In the genomic region with DNA sequence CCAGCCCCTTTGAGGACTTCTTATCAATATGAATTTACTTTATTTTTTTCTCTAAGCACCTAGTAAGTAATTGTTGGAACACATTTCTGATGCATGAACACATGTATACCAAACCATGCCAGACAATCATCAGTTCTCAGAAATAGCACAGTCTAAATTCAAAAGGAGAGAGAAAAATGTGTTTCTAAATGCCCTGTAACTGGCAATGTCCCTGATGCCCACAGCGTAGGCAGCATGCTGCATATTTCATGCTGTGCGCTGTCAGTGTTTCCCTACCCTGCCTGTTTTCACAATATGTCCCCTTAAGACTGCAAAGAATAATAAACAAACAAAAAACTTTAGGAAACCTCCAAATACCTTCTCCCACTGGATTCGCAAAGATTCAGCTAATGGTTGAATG, we compare ENCODE assay signal across 24 cellular contexts.
"Had no signal": no experiment of that assay in that cellular context is flagged by ENCODE, and none has a peak within 500 bp of the region (broad histone marks: within the 10 kb centered on the region; RNA-seq: fewer than 3 reads in every experiment).

No MANE protein-coding gene starts in this region.

- H3K36me3 ChIP-seq: colonic mucosa, esophagus squamous epithelium, gastrocnemius medialis, heart right ventricle, left lung, lower lobe of right lung had no signal

- H3K4me3 ChIP-seq: colonic mucosa, esophagus squamous epithelium, gastrocnemius medialis, heart right ventricle, hepatocyte, left lung, lower lobe of right lung had no signal

- H3K4me1 ChIP-seq: colonic mucosa, esophagus squamous epithelium, gastrocnemius medialis, heart right ventricle, left lung, lower lobe of right lung had no signal

- DNase-seq: colonic mucosa; cortex of kidney; effector CD8-positive, alpha-beta T cell; effector memory CD8-positive, alpha-beta T cell; endodermal cell; erythroblast; esophagus squamous epithelium; foreskin fibroblast; foreskin melanocyte; gastrocnemius medialis; glutamatergic neuron; head of caudate nucleus; heart right ventricle; hypothalamus; immature natural killer cell; left cardiac atrium; left lung; left ventricle myocardium superior; lower lobe of right lung; mesendoderm; midbrain had no signal

- H3K4me2 ChIP-seq: hepatocyte had no signal

- H3K27ac ChIP-seq: colonic mucosa, epithelial cell of prostate, esophagus squamous epithelium, gastrocnemius medialis, heart right ventricle, hepatocyte, left lung, lower lobe of right lung had no signal

- H3K27me3 ChIP-seq: colonic mucosa, esophagus squamous epithelium, gastrocnemius medialis, heart right ventricle, hepatocyte, left lung had no signal

- H2AFZ ChIP-seq: hepatocyte had no signal

- ATAC-seq: effector memory CD8-positive, alpha-beta T cell; esophagus mucosa; gastrocnemius medialis; heart right ventricle; left cardiac atrium; left lung; left ventricle myocardium superior; lower lobe of right lung had no signal

- H3K9me3 ChIP-seq: colonic mucosa, esophagus squamous epithelium, gastrocnemius medialis, lower lobe of right lung had no signal
